8 cellular contexts compared by ENCODE assay signal in the genomic region with DNA sequence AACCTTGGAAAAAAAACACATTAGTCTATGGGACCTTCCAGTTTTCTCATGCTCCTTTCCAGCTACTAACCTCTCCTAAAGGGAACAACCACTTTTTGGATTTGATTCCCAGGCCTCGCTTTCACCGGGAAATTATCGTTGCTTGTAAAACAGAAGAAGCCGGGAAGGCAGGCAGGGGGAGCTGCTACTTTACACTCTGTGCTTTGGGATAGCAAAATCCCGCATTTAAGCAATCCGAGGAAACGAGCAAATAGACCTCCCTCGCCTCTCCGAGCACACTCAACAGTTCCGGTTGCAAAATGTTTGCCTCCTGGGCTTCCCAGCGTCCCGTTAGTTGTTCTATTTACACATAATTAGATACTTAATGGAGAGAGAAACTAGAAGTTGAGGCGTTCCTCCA. TPM values are rescaled to one million over a fixed set of nuclear protein-coding genes. Genes with fewer than 3 reads are reported as not detected.
DNase-seq lines count a peak whose midpoint lies in the region; ATAC-seq and TF ChIP-seq lines count a peak whose summit lies in the region.

No MANE protein-coding gene starts in this region.

- H3K27me3 ChIP-seq in neural progenitor cell: peaks cover 70% of the 10 kb centered on the region

- H2AFZ ChIP-seq in neural progenitor cell (replicated peaks): peak overlapping the region; percentile 58

- no peaks in the 10 kb centered on the region for H3K36me3 ChIP-seq in neural progenitor cell

- no peaks in the 10 kb centered on the region for H3F3A ChIP-seq in neural progenitor cell (ENCODE audit: low read depth)

- H3K27me3 Mint-ChIP-seq in CD14-positive monocyte (ENCODE audit: low read depth in 3 of 3) (peaks cover 7 to 16% (median 8%) of the 10 kb centered on the region in 3 donors), neural progenitor cell (ENCODE audit: insufficient read depth, low read depth) (peaks cover 29% of the 10 kb centered on the region)
- H3K27me3 Mint-ChIP-seq in activated CD4-positive, alpha-beta memory T cell treated with anti-CD3 and anti-CD28 coated beads, Interleukin-2, amount 10 ng/mL, durations not matched to agents 7 days and 5 days: peaks cover 17% of the 10 kb centered on the region

- no peaks in the 10 kb centered on the region for H3K4me1 ChIP-seq in neural progenitor cell

- H3K4me3 Mint-ChIP-seq in CD14-positive monocyte: peak overlapping the region; percentile 95 to 98
- peak overlapping the region; percentile 84 for H3K4me3 Mint-ChIP-seq in activated CD4-positive, alpha-beta memory T cell treated with anti-CD3 and anti-CD28 coated beads, Interleukin-2, amount 10 ng/mL, durations not matched to agents 7 days and 5 days
- H3K4me3 Mint-ChIP-seq in neural progenitor cell: peak overlapping the region; percentile 87

- POLR2A ChIA-PET in activated CD4-positive, alpha-beta memory T cell treated with anti-CD3 and anti-CD28 coated beads, Interleukin-2, amount 10 ng/mL, durations not matched to agents 7 days and 5 days (lab: Charles Lee): interaction anchor here (0.7 to 7.6 kb wide), 6 partner anchors 9 to 776 kb away, joined by 3 to 157 read pairs (median 24); a partner anchor contains a TSS

- H3K9me3 Mint-ChIP-seq in CD14-positive monocyte (peaks cover 0 to 3% (median 0%) of the 10 kb centered on the region in 7 donors), neural progenitor cell (peaks cover 2% of the 10 kb centered on the region)
- H3K9me3 Mint-ChIP-seq in activated CD4-positive, alpha-beta memory T cell treated with anti-CD3 and anti-CD28 coated beads, Interleukin-2, amount 10 ng/mL, durations not matched to agents 7 days and 5 days: no peaks in the 10 kb centered on the region

- H4K20me1 ChIP-seq in neural progenitor cell (ENCODE audit: low read depth): no peaks in the 10 kb centered on the region

- H3K27ac Mint-ChIP-seq in CD14-positive monocyte (peak overlapping the region; percentile 71 to 91 (median 85)), neural progenitor cell (no peak overlapping the region)
- peak overlapping the region; percentile 81 for H3K27ac Mint-ChIP-seq in activated CD4-positive, alpha-beta memory T cell treated with anti-CD3 and anti-CD28 coated beads, Interleukin-2, amount 10 ng/mL, durations not matched to agents 7 days and 5 days

- no peaks in the 10 kb centered on the region for H3K9me3 ChIP-seq in neural progenitor cell (ENCODE audit: low read depth)

- H3K36me3 Mint-ChIP-seq in CD14-positive monocyte: peaks cover 10 to 25% of the 10 kb centered on the region in 2 donors
- H3K36me3 Mint-ChIP-seq in activated CD4-positive, alpha-beta memory T cell treated with anti-CD3 and anti-CD28 coated beads, Interleukin-2, amount 10 ng/mL, durations not matched to agents 7 days and 5 days (ENCODE audit: low read depth): peaks cover 64% of the 10 kb centered on the region
- no peaks in the 10 kb centered on the region for H3K36me3 Mint-ChIP-seq in neural progenitor cell

- ATAC-seq in HG03175 (IDR thresholded peaks at IDR 0.05; ENCODE audit: unreplicated experiment): no peak
- ATAC-seq in HG03439 (IDR thresholded peaks at IDR 0.05; ENCODE audit: unreplicated experiment): no peak
- no peak for ATAC-seq in HG02678 (IDR thresholded peaks at IDR 0.05; ENCODE audit: unreplicated experiment)

- H3K4me3 ChIP-seq in neural progenitor cell: peak overlapping the region; percentile 56

- CTCF ChIA-PET in activated CD4-positive, alpha-beta memory T cell treated with anti-CD3 and anti-CD28 coated beads, Interleukin-2, amount 10 ng/mL, durations not matched to agents 7 days and 5 days (lab: Charles Lee): interaction anchor here (0.7 to 5.9 kb wide), 8 partner anchors 9 to 49 kb away, joined by 3 to 69 read pairs (median 4); no protein-coding TSS in a partner anchor

- intact Hi-C loops in CD14-positive monocyte (cut with micrococcal nuclease): no loop called here

- DNase-seq in CD14-positive monocyte (ENCODE audit: low spot score) (no peak), HPDE6-E6E7 (ENCODE audit: extremely low spot score) (peak; percentile 26), glomerular endothelial cell (ENCODE audit: extremely low read depth, low read depth, low spot score) (peak; percentile 22), neural progenitor cell (ENCODE audit: low spot score) (peak; percentile 71)
- DNase-seq in activated CD4-positive, alpha-beta memory T cell treated with anti-CD3 and anti-CD28 coated beads, Interleukin-2, amount 10 ng/mL, durations not matched to agents 7 days and 5 days: no peak

- no peak overlapping the region for H3K27ac ChIP-seq in neural progenitor cell

- H3K4me2 ChIP-seq in neural progenitor cell: peak overlapping the region; percentile 93

- no peaks in the 10 kb centered on the region for H3K79me2 ChIP-seq in neural progenitor cell (ENCODE audit: low read depth)

- H3K9ac ChIP-seq in neural progenitor cell: no peak overlapping the region

- peaks cover 63% of the 10 kb centered on the region for H3K4me1 Mint-ChIP-seq in CD14-positive monocyte
- H3K4me1 Mint-ChIP-seq in activated CD4-positive, alpha-beta memory T cell treated with anti-CD3 and anti-CD28 coated beads, Interleukin-2, amount 10 ng/mL, durations not matched to agents 7 days and 5 days: peaks cover 74% of the 10 kb centered on the region
- H3K4me1 Mint-ChIP-seq in neural progenitor cell: peaks cover 9% of the 10 kb centered on the region

- no peak for TF ChIP-seq CTCF in CD14-positive monocyte (IDR thresholded peaks at IDR 0.05)
- TF ChIP-seq CTCF in neural progenitor cell (IDR thresholded peaks at IDR 0.05): peak; percentile 45

RNA-seq across cellular contexts. Expression of a gene that starts 1.2 kb away (rescaled TPM):
- polyA plus RNA-seq in CD14-positive monocyte: 1 to 10 TPM; 2.3 to 3.0 TPM
- 100 to 1,000 TPM; 128 TPM for total RNA-seq in activated CD4-positive, alpha-beta memory T cell treated with anti-CD3 and anti-CD28 coated beads, Interleukin-2, amount 10 ng/mL, durations not matched to agents 7 days and 5 days
- total RNA-seq in glomerular endothelial cell (1.6 and 3.2 TPM in 2 replicates), neural progenitor cell (ENCODE audit: low replicate concordance) (0.19 and 0.64 TPM in 2 replicates)

Comparison
In these comparisons a context has a peak if more than half of its experiments do, and no peak if none do; other contexts are left out.
1. DNase-seq: peak in HPDE6-E6E7 (single experiment), glomerular endothelial cell (single experiment) and neural progenitor cell (single experiment); none in CD14-positive monocyte (single experiment) and activated CD4-positive, alpha-beta memory T cell treated with anti-CD3 and anti-CD28 coated beads, Interleukin-2, amount 10 ng/mL, durations not matched to agents 7 days and 5 days (single experiment).
2. RNA of a gene that starts 1.2 kb away (total RNA-seq): 128 TPM in activated CD4-positive, alpha-beta memory T cell treated with anti-CD3 and anti-CD28 coated beads, Interleukin-2, amount 10 ng/mL, durations not matched to agents 7 days and 5 days; 1.6 to 3.2 TPM in glomerular endothelial cell and 0.19 to 0.64 TPM in neural progenitor cell; every median in the first group is over 10 times any median in the second.
3. Peak in every context shown above with its lines, with median percentiles within 50 percentile points of each other: H3K4me3 Mint-ChIP-seq.